ENCODE assay signal across 9 cellular contexts in genomic region chr5:32587067-32587551, GRCh38. TPM values are rescaled to one million over a fixed set of nuclear protein-coding genes. Genes with fewer than 3 reads are reported as not detected.
DNase-seq lines count a peak whose midpoint lies in the region; ATAC-seq, FAIRE-seq and TF ChIP-seq lines count a peak whose summit lies in the region.
"Had no signal": no experiment of that assay in that cellular context is flagged by ENCODE, and none has a peak within 500 bp of the region (broad histone marks: within the 10 kb centered on the region; RNA-seq: fewer than 3 reads in every experiment).

No MANE protein-coding gene starts in this region.

- H3K27ac ChIP-seq in kidney (ENCODE audit: low read depth in 2 of 2, low read length in 2 of 2), result no peak overlapping the region
- H3K27ac ChIP-seq in transverse colon, result peak overlapping the region; percentile 23 to 99 (median 99)

- no peaks in the 10 kb centered on the region for H3K9me3 Mint-ChIP-seq in activated naive CD4-positive, alpha-beta T cell treated with anti-CD3 and anti-CD28 coated beads, Interleukin-2, amount 50 U/mL, for 24 hours
- no peaks in the 10 kb centered on the region for H3K9me3 Mint-ChIP-seq in activated naive CD8-positive, alpha-beta T cell treated with anti-CD3 and anti-CD28 coated beads for 36 hours

- no peak for ATAC-seq in GM21717 (IDR thresholded peaks at IDR 0.05; ENCODE audit: unreplicated experiment)

- TF ChIP-seq CTCF in kidney (IDR thresholded peaks at IDR 0.05; ENCODE audit: borderline replicate concordance, extremely low read depth, insufficient read depth) (no peak), transverse colon (IDR thresholded peaks at IDR 0.05) (no peak)

- H3K27me3 Mint-ChIP-seq in activated naive CD4-positive, alpha-beta T cell treated with anti-CD3 and anti-CD28 coated beads, Interleukin-2, amount 50 U/mL, for 24 hours, result no peaks in the 10 kb centered on the region
- no peaks in the 10 kb centered on the region for H3K27me3 Mint-ChIP-seq in activated naive CD8-positive, alpha-beta T cell treated with anti-CD3 and anti-CD28 coated beads for 36 hours

- H3K9ac ChIP-seq in kidney (ENCODE audit: low read length in 2 of 2), result peak overlapping the region in 1 of 2 donors; percentile 55

- peaks cover 15% of the 10 kb centered on the region for H3K36me3 Mint-ChIP-seq in activated naive CD4-positive, alpha-beta T cell treated with anti-CD3 and anti-CD28 coated beads, Interleukin-2, amount 50 U/mL, for 24 hours
- H3K36me3 Mint-ChIP-seq in activated naive CD8-positive, alpha-beta T cell treated with anti-CD3 and anti-CD28 coated beads for 36 hours, result peaks cover 35% of the 10 kb centered on the region

- no peak for FAIRE-seq in kidney (lab: Jason Lieb, UNC)

- H3K36me3 ChIP-seq in kidney (ENCODE audit: control insufficient read depth in 1 of 2, insufficient read depth in 2 of 2, low read length in 2 of 2) (peaks cover 10 to 19% of the 10 kb centered on the region in 2 donors), transverse colon (peaks cover 0 to 13% (median 6%) of the 10 kb centered on the region in 4 donors)

- peak overlapping the region; percentile 51 for H3K27ac Mint-ChIP-seq in activated naive CD4-positive, alpha-beta T cell treated with anti-CD3 and anti-CD28 coated beads, Interleukin-2, amount 50 U/mL, for 24 hours
- H3K27ac Mint-ChIP-seq in activated naive CD8-positive, alpha-beta T cell treated with anti-CD3 and anti-CD28 coated beads for 36 hours, result peak overlapping the region; percentile 100

- WGBS in transverse colon (ENCODE audit: low coverage in 1 of 2), 2 donors, result 56 to 59% methylated on average over 4 to 6 of the region's 6 CpGs

- H3K9me3 ChIP-seq in kidney (ENCODE audit: control insufficient read depth in 1 of 2, low read length in 2 of 2), result peaks cover 0 to 10% of the 10 kb centered on the region in 2 donors
- H3K9me3 ChIP-seq in transverse colon, result peaks cover 0 to 7% of the 10 kb centered on the region in 2 donors

- H3K4me3 ChIP-seq in kidney (ENCODE audit: low read length in 2 of 2) (peak overlapping the region; percentile 91 to 94), transverse colon (peak overlapping the region in 2 of 4 donors; percentile 83 to 97)

- no peaks in the 10 kb centered on the region for H3K27me3 ChIP-seq in transverse colon

- no peak for TF ChIP-seq POLR2A in transverse colon (IDR thresholded peaks at IDR 0.05)

- in situ Hi-C loops in transverse colon (cut with MboI; ENCODE audit: low pct_ligation_motif_present in 1 of 4, low pct_unique_long_range_greater_than_20kb in 1 of 4, low sequenced_read_pairs in 3 of 4), result loop anchor here in 1 of 4 donors (25.0 kb wide), 1 partner anchor 350 kb away; no protein-coding TSS in a partner anchor

- no peak for DNase-seq in activated naive CD4-positive, alpha-beta T cell (lab: John Stamatoyannopoulos, UW)
- no peak for DNase-seq in activated naive CD8-positive, alpha-beta T cell treated with anti-CD3 and anti-CD28 coated beads for 36 hours
- DNase-seq in kidney (no peak), transverse colon (no peak), NCI-H1417 treated with DMSO at 0.1 percent for 48 hours (lab: John Stamatoyannopoulos, UW) (no peak)
- no peak for DNase-seq in stimulated activated CD4-positive, alpha-beta T cell treated with anti-CD3 and anti-CD28 coated beads, Interleukin-12 subunit alpha, Interleukin-12 subunit beta, amount 100 ng/mL, for 4 hours
- DNase-seq: NCI-H2029 treated with DMSO at 0.1 percent for 48 hours had no signal

- no peak for TF ChIP-seq EP300 in transverse colon (IDR thresholded peaks at IDR 0.05; ENCODE audit: low read depth)

- peaks cover 6 to 7% of the 10 kb centered on the region in 2 donors for H3K4me1 ChIP-seq in kidney (ENCODE audit: control insufficient read depth in 1 of 2, insufficient read depth in 1 of 2, low read depth in 1 of 2, low read length in 2 of 2)
- H3K4me1 ChIP-seq in transverse colon, result peaks cover 9 to 45% (median 16%) of the 10 kb centered on the region in 4 donors

- peaks cover 71% of the 10 kb centered on the region for H3K4me1 Mint-ChIP-seq in activated naive CD4-positive, alpha-beta T cell treated with anti-CD3 and anti-CD28 coated beads, Interleukin-2, amount 50 U/mL, for 24 hours
- peaks cover 49% of the 10 kb centered on the region for H3K4me1 Mint-ChIP-seq in activated naive CD8-positive, alpha-beta T cell treated with anti-CD3 and anti-CD28 coated beads for 36 hours

- peak overlapping the region; percentile 93 for H3K4me3 Mint-ChIP-seq in activated naive CD4-positive, alpha-beta T cell treated with anti-CD3 and anti-CD28 coated beads, Interleukin-2, amount 50 U/mL, for 24 hours
- H3K4me3 Mint-ChIP-seq in activated naive CD8-positive, alpha-beta T cell treated with anti-CD3 and anti-CD28 coated beads for 36 hours, result peak overlapping the region; percentile 99

- intact Hi-C loops in kidney (cut with DNase I), result loop anchor here (10.0 kb wide), 1 partner anchor 92 kb away; no protein-coding TSS in a partner anchor
- intact Hi-C loops in transverse colon (cut with DNase I; ENCODE audit: low total_unique reads), result loop anchor here (5.0 kb wide), 1 partner anchor 90 kb away; no protein-coding TSS in a partner anchor

RNA-seq across cellular contexts. Expression of gene SUB1, which starts 1.8 kb away (rescaled TPM):
- total RNA-seq in activated naive CD8-positive, alpha-beta T cell treated with anti-CD3 and anti-CD28 coated beads for 36 hours, result 100 to 1,000 TPM; 414 to 435 TPM
- 167 TPM for total RNA-seq in kidney
- 292 TPM for polyA plus RNA-seq in kidney (ENCODE audit: insufficient read depth, low read depth, low replicate concordance)
- total RNA-seq in transverse colon, result 100 to 1,000 TPM in 1 of 4 donors, 10 to 100 TPM in 3; 30.3 to 126 (median 78.8) TPM

Comparison
In these comparisons a context has a peak if more than half of its experiments do, and no peak if none do; other contexts are left out.
1. H3K27ac ChIP-seq: peak in transverse colon (4 of 4); none in kidney (0 of 2).